13 cellular contexts compared by ENCODE assay signal in genomic region chr2:9778471-9779402, GRCh38.
A peak's percentile ranks its signal among the peaks of the same experiment; 100 is the strongest.
DNase-seq lines count a peak whose midpoint lies in the region; ATAC-seq and TF ChIP-seq lines count a peak whose summit lies in the region.
"Had no signal": no experiment of that assay in that cellular context is flagged by ENCODE, and none has a peak within 500 bp of the region (broad histone marks: within the 10 kb centered on the region; RNA-seq: fewer than 3 reads in every experiment).

No MANE protein-coding gene starts in this region.

- peaks cover 14% of the 10 kb centered on the region; the same call in 1 of the 2 replicates for H3K9me3 ChIP-seq in BLaER1
- H3K9me3 ChIP-seq in CD4-positive, alpha-beta memory T cell (ENCODE audit: control insufficient read depth in 1 of 2, low read length in 2 of 2): no peaks in the 10 kb centered on the region
- H3K9me3 ChIP-seq in right lobe of liver: no peaks in the 10 kb centered on the region
- H3K9me3 ChIP-seq: SK-N-SH, thoracic aorta had no signal

- peaks cover 38 to 64% (median 52%) of the 10 kb centered on the region in 4 donors for H3K4me1 Mint-ChIP-seq in CD4-positive, alpha-beta memory T cell
- peaks cover 49% of the 10 kb centered on the region for H3K4me1 Mint-ChIP-seq in activated T-helper 17 cell treated with anti-CD3 and anti-CD28 coated beads, Interleukin-2, amount 50 U/mL, for 72 hours

- no peaks in the 10 kb centered on the region for H3K36me3 Mint-ChIP-seq in CD4-positive, alpha-beta memory T cell
- H3K36me3 Mint-ChIP-seq in activated T-helper 17 cell treated with anti-CD3 and anti-CD28 coated beads, Interleukin-2, amount 50 U/mL, for 72 hours (ENCODE audit: low read depth): peaks cover 6% of the 10 kb centered on the region
- H3K36me3 Mint-ChIP-seq: naive thymus-derived CD8-positive, alpha-beta T cell had no signal

- no peak for TF ChIP-seq POLR2A in right lobe of liver (IDR thresholded peaks at IDR 0.05)

- peak overlapping the region; percentile 70 to 100 (median 99) for H3K27ac Mint-ChIP-seq in CD4-positive, alpha-beta memory T cell
- peak overlapping the region; percentile 96 for H3K27ac Mint-ChIP-seq in activated T-helper 17 cell treated with anti-CD3 and anti-CD28 coated beads, Interleukin-2, amount 50 U/mL, for 72 hours

- intact Hi-C loops in CD4-positive, alpha-beta memory T cell (cut with micrococcal nuclease): no loop called here
- intact Hi-C loops in right lobe of liver (cut with DNase I): no loop called here

- H3K27me3 ChIP-seq in BLaER1 (no peaks in the 10 kb centered on the region), right lobe of liver (no peaks in the 10 kb centered on the region)
- no peaks in the 10 kb centered on the region for H3K27me3 ChIP-seq in CD4-positive, alpha-beta memory T cell (ENCODE audit: insufficient read depth, low read length)

- H3K9ac ChIP-seq in BLaER1: peak overlapping the region; percentile 71
- H3K9ac ChIP-seq: SK-N-SH had no signal

- H3K4me3 ChIP-seq in BLaER1 (peak overlapping the region; percentile 55), right lobe of liver (no peak overlapping the region)
- no peak overlapping the region for H3K4me3 ChIP-seq in CD4-positive, alpha-beta memory T cell (ENCODE audit: low read length in 2 of 2)
- H3K4me3 ChIP-seq: thoracic aorta had no signal

- CTCF ChIA-PET in CD4-positive, alpha-beta memory T cell (lab: Charles Lee; ENCODE audit: partially characterized antibody): interaction anchor here (1.0 to 1.8 kb wide), 4 partner anchors 9 to 67 kb away, joined by 3 to 9 read pairs (median 4); no protein-coding TSS in a partner anchor

- WGBS in right lobe of liver (ENCODE audit: insufficient coverage, low coverage, low lambda C conversion rate, missing lambda C conversion rate): 70% methylated on average over 18 of the region's 19 CpGs

- POLR2A ChIA-PET in CD4-positive, alpha-beta memory T cell (lab: Charles Lee; ENCODE audit: partially characterized antibody): interaction anchor here (1.4 to 4.6 kb wide), 4 partner anchors 8 to 148 kb away, joined by 3 to 37 read pairs (median 6); partner anchors contain the start of gene YWHAQ

- no peaks in the 10 kb centered on the region for H4K20me1 ChIP-seq in BLaER1

- no peaks in the 10 kb centered on the region for H3K9me3 Mint-ChIP-seq in CD4-positive, alpha-beta memory T cell
- H3K9me3 Mint-ChIP-seq in activated T-helper 17 cell treated with anti-CD3 and anti-CD28 coated beads, Interleukin-2, amount 50 U/mL, for 72 hours: no peaks in the 10 kb centered on the region
- H3K9me3 Mint-ChIP-seq: naive thymus-derived CD8-positive, alpha-beta T cell had no signal

- no peak for TF ChIP-seq CTCF in right lobe of liver (IDR thresholded peaks at IDR 0.05)

- H3K4me3 Mint-ChIP-seq in CD4-positive, alpha-beta memory T cell: peak overlapping the region in 5 of 8 donors; percentile 32 to 92 (median 74)
- peak overlapping the region; percentile 81 for H3K4me3 Mint-ChIP-seq in activated T-helper 17 cell treated with anti-CD3 and anti-CD28 coated beads, Interleukin-2, amount 50 U/mL, for 72 hours

- no peaks in the 10 kb centered on the region for H3K27me3 Mint-ChIP-seq in CD4-positive, alpha-beta memory T cell
- H3K27me3 Mint-ChIP-seq in activated T-helper 17 cell treated with anti-CD3 and anti-CD28 coated beads, Interleukin-2, amount 50 U/mL, for 72 hours: no peaks in the 10 kb centered on the region
- H3K27me3 Mint-ChIP-seq: naive thymus-derived CD8-positive, alpha-beta T cell had no signal

- ATAC-seq in activated T-helper 17 cell treated with anti-CD3 and anti-CD28 coated beads, Interleukin-2, amount 50 U/mL, for 72 hours (replicated peaks): no peak
- ATAC-seq in right lobe of liver: peak; percentile 20 to 54 (median 40)
- no peak for ATAC-seq in GM21447 (IDR thresholded peaks at IDR 0.05; ENCODE audit: unreplicated experiment)
- no peak for ATAC-seq in HG03521 (IDR thresholded peaks at IDR 0.05; ENCODE audit: unreplicated experiment)
- ATAC-seq in HG03196 (IDR thresholded peaks at IDR 0.05; ENCODE audit: unreplicated experiment): no peak
- no peak for ATAC-seq in GM21423 (IDR thresholded peaks at IDR 0.05; ENCODE audit: unreplicated experiment)

- peak overlapping the region; percentile 96 for H3K4me2 ChIP-seq in BLaER1
- H3K4me2 ChIP-seq: SK-N-SH had no signal

- no peaks in the 10 kb centered on the region for H3K36me3 ChIP-seq in BLaER1
- no peaks in the 10 kb centered on the region for H3K36me3 ChIP-seq in CD4-positive, alpha-beta memory T cell (ENCODE audit: insufficient read depth, low read length)
- no peaks in the 10 kb centered on the region for H3K36me3 ChIP-seq in right lobe of liver
- H3K36me3 ChIP-seq: thoracic aorta had no signal

- H3K27ac ChIP-seq in BLaER1 (peak overlapping the region; percentile 89), right lobe of liver (no peak overlapping the region)
- peak overlapping the region; percentile 89 for H3K27ac ChIP-seq in CD4-positive, alpha-beta memory T cell (ENCODE audit: low read depth, low read length)
- H3K27ac ChIP-seq: thoracic aorta had no signal

- no peak for DNase-seq in CD4-positive, alpha-beta memory T cell
- DNase-seq in right lobe of liver: no peak
- DNase-seq: foreskin fibroblast, NCI-H2081 treated with DMSO at 0.1 percent for 48 hours, SK-N-SH had no signal

- H3K4me1 ChIP-seq in BLaER1 (peaks cover 89% of the 10 kb centered on the region), right lobe of liver (no peaks in the 10 kb centered on the region)
- peaks cover 58% of the 10 kb centered on the region for H3K4me1 ChIP-seq in CD4-positive, alpha-beta memory T cell (ENCODE audit: insufficient read depth, low read length)

Comparison
In these comparisons a context has a peak if more than half of its experiments do, and no peak if none do; other contexts are left out.
1. H3K27ac ChIP-seq: peak in BLaER1 (single experiment) and CD4-positive, alpha-beta memory T cell (single experiment); none in right lobe of liver (0 of 3).
2. ATAC-seq: peak in right lobe of liver (4 of 4); none in activated T-helper 17 cell treated with anti-CD3 and anti-CD28 coated beads, Interleukin-2, amount 50 U/mL, for 72 hours (single experiment), GM21447 (single experiment), HG03521 (single experiment), HG03196 (single experiment) and GM21423 (single experiment).